ENCODE assay signal across 13 cellular contexts in the genomic region with DNA sequence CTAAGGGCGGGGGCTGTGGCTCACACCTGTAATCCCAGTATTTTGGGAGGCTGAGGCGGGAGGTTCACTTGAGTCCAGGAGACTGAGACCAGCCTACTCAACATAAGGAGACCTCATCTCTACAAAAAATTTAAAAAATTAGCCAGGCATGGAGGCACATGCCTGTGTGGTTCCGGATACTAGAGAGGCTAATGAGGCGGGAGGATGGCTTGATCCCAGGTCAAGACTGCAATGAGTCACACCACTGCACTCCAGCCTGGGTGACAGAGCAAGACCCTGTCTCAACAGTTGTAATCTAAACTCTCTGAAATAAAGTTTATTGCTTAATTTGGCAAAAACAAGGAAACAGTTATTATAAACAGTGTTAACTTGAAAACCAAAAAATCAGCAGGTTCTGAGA.
"Had no signal": no experiment of that assay in that cellular context is flagged by ENCODE, and none has a peak within 500 bp of the region (broad histone marks: within the 10 kb centered on the region; RNA-seq: fewer than 3 reads in every experiment).

No MANE protein-coding gene starts in this region.

- H3K4me3 ChIP-seq: esophagus muscularis mucosa, heart right ventricle, right atrium auricular region, uterus had no signal

- H3K27ac ChIP-seq: esophagus muscularis mucosa, heart right ventricle, right atrium auricular region, uterus had no signal

- H3K9me3 ChIP-seq: esophagus muscularis mucosa, heart right ventricle, right atrium auricular region, uterus had no signal

- H3K27me3 Mint-ChIP-seq: activated CD4-positive, alpha-beta T cell treated with anti-CD3 and anti-CD28 coated beads, Interleukin-2, amount 10 ng/mL, durations not matched to agents 7 days and 5 days; activated naive CD4-positive, alpha-beta T cell treated with anti-CD3 and anti-CD28 coated beads, Interleukin-2, amount 50 U/mL, for 24 hours; naive thymus-derived CD8-positive, alpha-beta T cell had no signal

- H3K4me3 Mint-ChIP-seq: activated CD4-positive, alpha-beta T cell treated with anti-CD3 and anti-CD28 coated beads, Interleukin-2, amount 10 ng/mL, durations not matched to agents 7 days and 5 days; activated naive CD4-positive, alpha-beta T cell treated with anti-CD3 and anti-CD28 coated beads, Interleukin-2, amount 50 U/mL, for 24 hours; naive thymus-derived CD8-positive, alpha-beta T cell had no signal

- H3K4me1 Mint-ChIP-seq: activated naive CD4-positive, alpha-beta T cell treated with anti-CD3 and anti-CD28 coated beads, Interleukin-2, amount 50 U/mL, for 24 hours had no signal

- H3K9me3 Mint-ChIP-seq: activated CD4-positive, alpha-beta T cell treated with anti-CD3 and anti-CD28 coated beads, Interleukin-2, amount 10 ng/mL, durations not matched to agents 7 days and 5 days; activated naive CD4-positive, alpha-beta T cell treated with anti-CD3 and anti-CD28 coated beads, Interleukin-2, amount 50 U/mL, for 24 hours; naive thymus-derived CD8-positive, alpha-beta T cell had no signal

- ATAC-seq: heart right ventricle; naive thymus-derived CD8-positive, alpha-beta T cell had no signal

- H3K4me1 ChIP-seq: esophagus muscularis mucosa, heart right ventricle, right atrium auricular region, uterus had no signal

- H3K27ac Mint-ChIP-seq: activated CD4-positive, alpha-beta T cell treated with anti-CD3 and anti-CD28 coated beads, Interleukin-2, amount 10 ng/mL, durations not matched to agents 7 days and 5 days; activated naive CD4-positive, alpha-beta T cell treated with anti-CD3 and anti-CD28 coated beads, Interleukin-2, amount 50 U/mL, for 24 hours; naive thymus-derived CD8-positive, alpha-beta T cell had no signal

- DNase-seq: activated CD4-positive, alpha-beta T cell treated with anti-CD3 and anti-CD28 coated beads, Interleukin-2, amount 10 ng/mL, durations not matched to agents 7 days and 5 days; activated CD4-positive, CD25-positive, alpha-beta regulatory T cell; activated effector memory CD4-positive, alpha-beta T cell treated with Interleukin-2 at 50 U/mL for 16 hours; activated T-cell treated with anti-CD3 and anti-CD28 coated beads, Interleukin-2, amount 50 U/mL, for 1 hour; amygdala; heart right ventricle; naive thymus-derived CD8-positive, alpha-beta T cell; posterior cingulate gyrus; small intestine; uterus had no signal

- H3K27me3 ChIP-seq: esophagus muscularis mucosa, heart right ventricle, right atrium auricular region, uterus had no signal

- H3K36me3 ChIP-seq: uterus had no signal
